Comparison of ENCODE assay signal across 20 cellular contexts in the genomic region with DNA sequence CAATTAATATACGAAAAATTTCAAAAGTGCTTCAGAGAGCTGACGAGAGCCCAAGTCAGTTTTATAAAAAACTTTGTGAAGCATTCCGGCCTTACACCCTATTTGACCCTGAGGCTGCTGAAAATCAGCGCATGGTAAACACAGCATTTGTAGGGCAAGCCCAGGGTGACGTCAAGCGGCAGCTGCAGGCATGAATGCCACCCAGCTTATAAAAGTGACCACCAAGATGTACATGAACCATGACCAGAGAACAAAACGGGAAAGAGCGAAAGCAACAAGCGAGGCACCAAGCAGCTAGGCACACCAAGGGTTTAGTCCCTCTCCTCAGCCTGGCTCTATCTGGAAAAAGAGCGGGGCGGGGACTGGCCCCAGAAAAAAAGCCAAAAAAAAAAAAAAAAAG. TPM values are rescaled to one million over a fixed set of nuclear protein-coding genes. Genes with fewer than 3 reads are reported as not detected.
DNase-seq lines count a peak whose midpoint lies in the region; ATAC-seq and TF ChIP-seq lines count a peak whose summit lies in the region.
"Had no signal": no experiment of that assay in that cellular context is flagged by ENCODE, and none has a peak within 500 bp of the region (broad histone marks: within the 10 kb centered on the region; RNA-seq: fewer than 3 reads in every experiment).

No MANE protein-coding gene starts in this region.

- peak overlapping the region in 3 of 4 donors; percentile 75 to 90 (median 80) for H3K27ac ChIP-seq in body of pancreas
- H3K27ac ChIP-seq in stomach: peak overlapping the region; percentile 59 to 73 (median 62)
- no peak overlapping the region for H3K27ac ChIP-seq in upper lobe of right lung
- H3K27ac ChIP-seq in suprapubic skin: no peak overlapping the region
- H3K27ac ChIP-seq: coronary artery, GM23248, prostate gland had no signal

- TF ChIP-seq EP300 in stomach (IDR thresholded peaks at IDR 0.05): no peak
- TF ChIP-seq EP300 in suprapubic skin (IDR thresholded peaks at IDR 0.05): no peak

- ATAC-seq in body of pancreas: peak; percentile 69
- ATAC-seq in upper lobe of right lung: no peak
- ATAC-seq: activated naive CD4-positive, alpha-beta T cell treated with anti-CD3 and anti-CD28 coated beads, Interleukin-2, amount 50 U/mL, for 72 hours; Panc1; SK-N-SH treated with all-trans-retinoic acid at 6 μM for 48 hours had no signal

- WGBS in body of pancreas, 2 donors: 32 to 39% methylated on average over 11 of the region's 11 CpGs
- WGBS in stomach, 5 donors: 24 to 45% (median 37%) methylated on average over 11 of the region's 11 CpGs
- WGBS in suprapubic skin: 75% methylated on average over 11 of the region's 11 CpGs

- DNase-seq in NCI-H146 (lab: John Stamatoyannopoulos, UW) (peak; percentile 48), body of pancreas (peak; percentile 58 to 90 (median 78)), lung microvascular endothelial cell (ENCODE audit: low read depth in 2 of 2) (peak; percentile 39 to 55), stomach (peak; percentile 59), upper lobe of right lung (no peak), suprapubic skin (ENCODE audit: low spot score in 2 of 2) (no peak)
- DNase-seq in stimulated activated CD4-positive, alpha-beta T cell treated with anti-CD3 and anti-CD28 coated beads, Interleukin-1b, Interleukin-23, amount 100 ng/mL, for 48 hours: no peak
- DNase-seq: activated T-cell treated with anti-CD3 and anti-CD28 coated beads, Interleukin-2, amount 50 U/mL, for 48 hours; hippocampal formation; islet precursor cell; NCI-H1105; T-helper 9 cell; testis had no signal

- H3K36me3 ChIP-seq in body of pancreas (replicated peaks in 1 of 2; ENCODE audit: insufficient read depth in 1 of 2, low read depth in 2 of 2) (no peaks in the 10 kb centered on the region), stomach (no peaks in the 10 kb centered on the region), upper lobe of right lung (no peaks in the 10 kb centered on the region), suprapubic skin (no peaks in the 10 kb centered on the region)
- H3K36me3 ChIP-seq: prostate gland had no signal

- no peaks in the 10 kb centered on the region for H3K27me3 ChIP-seq in body of pancreas
- H3K27me3 ChIP-seq in stomach: peaks cover 0 to 27% (median 0%) of the 10 kb centered on the region in 3 donors
- H3K27me3 ChIP-seq in upper lobe of right lung: no peaks in the 10 kb centered on the region
- H3K27me3 ChIP-seq in suprapubic skin: peaks cover 12% of the 10 kb centered on the region
- H3K27me3 ChIP-seq: testis had no signal

- TF ChIP-seq POLR2A in body of pancreas (IDR thresholded peaks at IDR 0.05) (peak in 2 of 3 donors; percentile 56 to 65), stomach (IDR thresholded peaks at IDR 0.05) (no peak), suprapubic skin (IDR thresholded peaks at IDR 0.05) (no peak)

- TF ChIP-seq CTCF in body of pancreas (IDR thresholded peaks at IDR 0.05): no peak
- no peak for TF ChIP-seq CTCF in stomach (IDR thresholded peaks at IDR 0.05)
- no peak for TF ChIP-seq CTCF in upper lobe of right lung (IDR thresholded peaks at IDR 0.05)
- no peak for TF ChIP-seq CTCF in suprapubic skin (IDR thresholded peaks at IDR 0.05)

- H3K9me3 ChIP-seq in body of pancreas (no peaks in the 10 kb centered on the region), stomach (no peaks in the 10 kb centered on the region), upper lobe of right lung (no peaks in the 10 kb centered on the region), suprapubic skin (no peaks in the 10 kb centered on the region)
- H3K9me3 ChIP-seq: prostate gland, testis had no signal

- H3K4me3 ChIP-seq in body of pancreas (no peak overlapping the region), stomach (peak overlapping the region in 2 of 4 donors; percentile 23 to 26), upper lobe of right lung (no peak overlapping the region), suprapubic skin (no peak overlapping the region)
- H3K4me3 ChIP-seq: coronary artery, GM23248, prostate gland, testis had no signal

- H3K4me1 ChIP-seq in body of pancreas: peaks cover 85% of the 10 kb centered on the region
- peaks cover 12 to 41% (median 27%) of the 10 kb centered on the region in 4 donors for H3K4me1 ChIP-seq in stomach
- H3K4me1 ChIP-seq in upper lobe of right lung: peaks cover 19% of the 10 kb centered on the region
- peaks cover 17% of the 10 kb centered on the region for H3K4me1 ChIP-seq in suprapubic skin
- H3K4me1 ChIP-seq: prostate gland had no signal

- intact Hi-C loops in body of pancreas (cut with DNase I) (no loop called here), stomach (cut with DNase I; ENCODE audit: low total_unique reads) (no loop called here), upper lobe of right lung (cut with DNase I) (no loop called here)

RNA-seq across cellular contexts. Expression of a gene that starts 6.0 kb away (rescaled TPM):
- 10 to 100 TPM in 1 of 2 donors, 1 to 10 TPM in 1; 1.3 to 12.5 TPM for total RNA-seq in body of pancreas
- total RNA-seq in lung microvascular endothelial cell: not detected in 2 replicates
- total RNA-seq in stomach: 100 to 1,000 TPM in 1 of 5 donors, 10 to 100 TPM in 3, under 1 TPM in 1; 0.29 to 103 (median 35.1) TPM
- polyA plus RNA-seq in stomach: 10 to 100 TPM in 2 of 3 donors, 1 to 10 TPM in 1; 5.8 to 41.0 (median 34.2) TPM
- 2.5 TPM for total RNA-seq in upper lobe of right lung
- under 1 TPM in 1 of 4 donors, not detected in 3; 0.30 TPM for total RNA-seq in suprapubic skin
- total RNA-seq: activated naive CD4-positive, alpha-beta T cell treated with anti-CD3 and anti-CD28 coated beads, Interleukin-2, amount 50 U/mL, for 72 hours; GM23248; neural crest cell had no signal
- polyA plus RNA-seq: GM23248 had no signal

RNA-seq across cellular contexts. Expression of a gene that starts 25.6 kb away (rescaled TPM):
- total RNA-seq in body of pancreas (10 to 100 TPM; 17.9 to 21.8 TPM), lung microvascular endothelial cell (14.4 and 18.1 TPM in 2 replicates), stomach (10 to 100 TPM in 3 of 5 donors, 1 to 10 TPM in 2; 5.3 to 58.0 (median 14.5) TPM), upper lobe of right lung (39.3 TPM), suprapubic skin (10 to 100 TPM; 40.3 to 46.2 (median 44.6) TPM)
- polyA plus RNA-seq in stomach: 10 to 100 TPM; 13.7 to 17.0 (median 15.9) TPM

RNA-seq across cellular contexts. Expression of a gene that starts 25.9 kb away (rescaled TPM):
- 10 to 100 TPM in 1 of 2 donors, 1 to 10 TPM in 1; 4.7 to 12.2 TPM for total RNA-seq in body of pancreas
- total RNA-seq in lung microvascular endothelial cell: 2.4 and 3.4 TPM in 2 replicates
- total RNA-seq in stomach: 10 to 100 TPM in 1 of 5 donors, 1 to 10 TPM in 4; 2.2 to 13.9 (median 5.1) TPM
- 10 to 100 TPM; 20.0 to 40.3 (median 20.5) TPM for polyA plus RNA-seq in stomach
- 14.1 TPM for total RNA-seq in upper lobe of right lung
- total RNA-seq in suprapubic skin: 1 to 10 TPM; 4.5 to 9.1 (median 6.7) TPM

RNA-seq across cellular contexts. Expression of a gene that starts 58.2 kb away (rescaled TPM):
- under 1 TPM in 1 of 2 donors, not detected in 1; 0.52 TPM for total RNA-seq in body of pancreas
- total RNA-seq in lung microvascular endothelial cell: 0.40 and 1.7 TPM in 2 replicates
- total RNA-seq in stomach: under 1 TPM in 3 of 5 donors, not detected in 2; 0.45 to 0.73 (median 0.58) TPM
- 1 to 10 TPM in 1 of 3 donors, under 1 TPM in 2; 0.56 to 1.1 (median 0.76) TPM for polyA plus RNA-seq in stomach
- total RNA-seq in upper lobe of right lung: 1.8 TPM
- total RNA-seq in suprapubic skin: under 1 TPM in 1 of 4 donors, not detected in 3; 0.89 TPM
- total RNA-seq: GM23248 had no signal

Comparison
In these comparisons a context has a peak if more than half of its experiments do, and no peak if none do; other contexts are left out.
1. DNase-seq: peak in NCI-H146 (single experiment), body of pancreas (4 of 4), lung microvascular endothelial cell (2 of 2) and stomach (single experiment); none in stimulated activated CD4-positive, alpha-beta T cell treated with anti-CD3 and anti-CD28 coated beads, Interleukin-1b, Interleukin-23, amount 100 ng/mL, for 48 hours (single experiment), upper lobe of right lung (single experiment) and suprapubic skin (0 of 2).
2. H3K27ac ChIP-seq: peak in body of pancreas (3 of 4) and stomach (5 of 5); none in upper lobe of right lung (single experiment) and suprapubic skin (single experiment).
3. POLR2A ChIP-seq: peak in body of pancreas (2 of 3); none in stomach (0 of 4) and suprapubic skin (0 of 2).